Comparison of ENCODE assay signal across 14 cellular contexts in genomic region chr7:42096681-42097637, GRCh38.
DNase-seq lines count a peak whose midpoint lies in the region; ATAC-seq and TF ChIP-seq lines count a peak whose summit lies in the region.
"Had no signal": no experiment of that assay in that cellular context is flagged by ENCODE, and none has a peak within 500 bp of the region (broad histone marks: within the 10 kb centered on the region; RNA-seq: fewer than 3 reads in every experiment).

No MANE protein-coding gene starts in this region.

- 0 out of 2 replicates have a peak overlapping the region, but pooled peaks have one; percentile 16 for H3K27ac ChIP-seq in HEK293 (ENCODE audit: extremely low read depth, low read depth, low read length)
- peak overlapping the region; percentile 52 to 77 for H3K27ac ChIP-seq in breast epithelium
- H3K27ac ChIP-seq: dorsolateral prefrontal cortex had no signal

- peak overlapping the region; percentile 16 for H3K9ac ChIP-seq in skeletal muscle satellite cell (ENCODE audit: low read depth, low read length)

- no peaks in the 10 kb centered on the region for H3K9me3 ChIP-seq in HEK293 (ENCODE audit: control insufficient read depth, insufficient read depth, low read depth, low read length)
- H3K9me3 ChIP-seq in breast epithelium = no peaks in the 10 kb centered on the region
- H3K9me3 ChIP-seq in skeletal muscle satellite cell (replicated peaks; ENCODE audit: low read length) = no peaks in the 10 kb centered on the region
- H3K9me3 ChIP-seq: Peyer's patch had no signal

- TF ChIP-seq POLR2A in breast epithelium (IDR thresholded peaks at IDR 0.05) = no peak

- POLR2A ChIA-PET in HEK293 (lab: Yijun Ruan, JAX) = no interaction called here

- H3K4me1 ChIP-seq in HEK293 (ENCODE audit: control insufficient read depth, insufficient read depth, low read length) = peaks cover 28% of the 10 kb centered on the region
- H3K4me1 ChIP-seq in breast epithelium = peaks cover 0 to 7% of the 10 kb centered on the region in 2 donors
- peaks cover 24% of the 10 kb centered on the region for H3K4me1 ChIP-seq in skeletal muscle satellite cell (ENCODE audit: control insufficient read depth, insufficient read depth, low read length)

- DNase-seq in breast epithelium (ENCODE audit: low spot score in 2 of 2) (no peak), left kidney (ENCODE audit: low read depth, low spot score) (peak; percentile 78), SIG-M5 (lab: John Stamatoyannopoulos, UW) (no peak)
- DNase-seq: activated B cell treated with CpG ODN at 0.5 μM for 24 hours; CD4-positive, alpha-beta memory T cell; dorsolateral prefrontal cortex; immature natural killer cell; NCI-H187; Peyer's patch had no signal

- H3K4me3 ChIP-seq in HEK293 (ENCODE audit: low read depth, low read length) (no peak overlapping the region), breast epithelium (no peak overlapping the region), skeletal muscle satellite cell (ENCODE audit: low read length) (no peak overlapping the region)
- H3K4me3 ChIP-seq: dorsolateral prefrontal cortex, Peyer's patch had no signal

- H3K27me3 ChIP-seq in breast epithelium = no peaks in the 10 kb centered on the region
- no peaks in the 10 kb centered on the region for H3K27me3 ChIP-seq in skeletal muscle satellite cell (ENCODE audit: control insufficient read depth, insufficient read depth, low read length)
- H3K27me3 ChIP-seq: Peyer's patch had no signal

- CTCF ChIA-PET in HEK293 (lab: Yijun Ruan, JAX) = interaction anchor here (0.7 to 1.0 kb wide), 3 partner anchors 11 to 36 kb away, joined by 3 read pairs; no protein-coding TSS in a partner anchor

- no peak for TF ChIP-seq CTCF in HEK293 (tag by site-specific recombination; IDR thresholded peaks at IDR 0.05)
- TF ChIP-seq CTCF in breast epithelium (IDR thresholded peaks at IDR 0.05) = no peak

- peak overlapping the region; percentile 25 for H3K4me2 ChIP-seq in skeletal muscle satellite cell (ENCODE audit: low read length)

- H3K36me3 ChIP-seq in HEK293 (ENCODE audit: control insufficient read depth in 2 of 2, insufficient read depth in 1 of 2, low read length in 2 of 2) = peaks cover 0 to 2% of the 10 kb centered on the region in 2 experiments; a peak in 1 of 3 replicates
- no peaks in the 10 kb centered on the region for H3K36me3 ChIP-seq in breast epithelium
- no peaks in the 10 kb centered on the region for H3K36me3 ChIP-seq in skeletal muscle satellite cell (ENCODE audit: insufficient read depth, low read length)
- H3K36me3 ChIP-seq: Peyer's patch had no signal

- ATAC-seq in GM19351 (IDR thresholded peaks at IDR 0.05; ENCODE audit: unreplicated experiment) (no peak), GM19397 (IDR thresholded peaks at IDR 0.05; ENCODE audit: unreplicated experiment) (no peak), HG03159 (IDR thresholded peaks at IDR 0.05; ENCODE audit: unreplicated experiment) (no peak)

- intact Hi-C loops in breast epithelium (cut with DNase I; ENCODE audit: low total_unique reads) = no loop called here

TF ChIP-seq in HEK293, 187 proteins besides CTCF, POLR2A, EP300 and RAD21 (continues in another document):
- no peak for TF ChIP-seq ZNF138 (tag by site-specific recombination; IDR thresholded peaks at IDR 0.05; ENCODE audit: borderline replicate concordance)
- TF ChIP-seq ZNF248 (tag by site-specific recombination; IDR thresholded peaks at IDR 0.05) = no peak
- no peak for TF ChIP-seq ZNF600 (tag by site-specific recombination; IDR thresholded peaks at IDR 0.05)
- TF ChIP-seq GLIS2 (tag by site-specific recombination; IDR thresholded peaks at IDR 0.05) = no peak
- peak; percentile 15; the same call in 1 of the 2 replicates for TF ChIP-seq SCRT1 (tag by site-specific recombination; IDR thresholded peaks at IDR 0.05; ENCODE audit: borderline replicate concordance)
- TF ChIP-seq, protein P1, sequence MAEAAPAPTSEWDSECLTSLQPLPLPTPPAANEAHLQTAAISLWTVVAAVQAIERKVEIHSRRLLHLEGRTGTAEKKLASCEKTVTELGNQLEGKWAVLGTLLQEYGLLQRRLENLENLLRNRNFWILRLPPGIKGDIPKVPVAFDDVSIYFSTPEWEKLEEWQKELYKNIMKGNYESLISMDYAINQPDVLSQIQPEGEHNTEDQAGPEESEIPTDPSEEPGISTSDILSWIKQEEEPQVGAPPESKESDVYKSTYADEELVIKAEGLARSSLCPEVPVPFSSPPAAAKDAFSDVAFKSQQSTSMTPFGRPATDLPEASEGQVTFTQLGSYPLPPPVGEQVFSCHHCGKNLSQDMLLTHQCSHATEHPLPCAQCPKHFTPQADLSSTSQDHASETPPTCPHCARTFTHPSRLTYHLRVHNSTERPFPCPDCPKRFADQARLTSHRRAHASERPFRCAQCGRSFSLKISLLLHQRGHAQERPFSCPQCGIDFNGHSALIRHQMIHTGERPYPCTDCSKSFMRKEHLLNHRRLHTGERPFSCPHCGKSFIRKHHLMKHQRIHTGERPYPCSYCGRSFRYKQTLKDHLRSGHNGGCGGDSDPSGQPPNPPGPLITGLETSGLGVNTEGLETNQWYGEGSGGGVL (tag by site-specific recombination; IDR thresholded peaks at IDR 0.05) = no peak
- no peak for TF ChIP-seq GFI1B (tag by site-specific recombination; IDR thresholded peaks at IDR 0.05)
- TF ChIP-seq ZBTB17 (tag by site-specific recombination; IDR thresholded peaks at IDR 0.05) = no peak
- no peak for TF ChIP-seq ZNF16 (tag by site-specific recombination; IDR thresholded peaks at IDR 0.05; ENCODE audit: low read depth)
- TF ChIP-seq, protein P2, sequence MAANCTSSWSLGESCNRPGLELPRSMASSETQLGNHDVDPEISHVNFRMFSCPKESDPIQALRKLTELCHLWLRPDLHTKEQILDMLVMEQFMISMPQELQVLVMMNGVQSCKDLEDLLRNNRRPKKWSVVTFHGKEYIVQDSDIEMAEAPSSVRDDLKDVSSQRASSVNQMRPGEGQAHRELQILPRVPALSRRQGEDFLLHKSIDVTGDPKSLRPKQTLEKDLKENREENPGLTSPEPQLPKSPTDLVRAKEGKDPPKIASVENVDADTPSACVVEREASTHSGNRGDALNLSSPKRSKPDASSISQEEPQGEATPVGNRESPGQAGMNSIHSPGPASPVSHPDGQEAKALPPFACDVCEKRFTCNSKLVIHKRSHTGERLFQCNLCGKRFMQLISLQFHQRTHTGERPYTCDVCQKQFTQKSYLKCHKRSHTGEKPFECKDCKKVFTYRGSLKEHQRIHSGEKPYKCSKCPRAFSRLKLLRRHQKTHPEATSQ (tag by site-specific recombination; IDR thresholded peaks at IDR 0.05) = no peak
- peak; percentile 55; the same call in 1 of the 2 replicates for TF ChIP-seq ZBTB48 (tag by site-specific recombination; IDR thresholded peaks at IDR 0.05)
- peak; percentile 89 for TF ChIP-seq ZIC2 (tag by site-specific recombination; IDR thresholded peaks at IDR 0.05)
- no peak for TF ChIP-seq ZNF391 (tag by site-specific recombination; IDR thresholded peaks at IDR 0.05; ENCODE audit: borderline replicate concordance, low read depth)
- TF ChIP-seq ZNF423 (tag by site-specific recombination; IDR thresholded peaks at IDR 0.05) = no peak
- no peak for TF ChIP-seq ZNF514 (tag by site-specific recombination; IDR thresholded peaks at IDR 0.05)
- TF ChIP-seq ZNF660 (tag by site-specific recombination; IDR thresholded peaks at IDR 0.05) = no peak
- TF ChIP-seq, protein P3, sequence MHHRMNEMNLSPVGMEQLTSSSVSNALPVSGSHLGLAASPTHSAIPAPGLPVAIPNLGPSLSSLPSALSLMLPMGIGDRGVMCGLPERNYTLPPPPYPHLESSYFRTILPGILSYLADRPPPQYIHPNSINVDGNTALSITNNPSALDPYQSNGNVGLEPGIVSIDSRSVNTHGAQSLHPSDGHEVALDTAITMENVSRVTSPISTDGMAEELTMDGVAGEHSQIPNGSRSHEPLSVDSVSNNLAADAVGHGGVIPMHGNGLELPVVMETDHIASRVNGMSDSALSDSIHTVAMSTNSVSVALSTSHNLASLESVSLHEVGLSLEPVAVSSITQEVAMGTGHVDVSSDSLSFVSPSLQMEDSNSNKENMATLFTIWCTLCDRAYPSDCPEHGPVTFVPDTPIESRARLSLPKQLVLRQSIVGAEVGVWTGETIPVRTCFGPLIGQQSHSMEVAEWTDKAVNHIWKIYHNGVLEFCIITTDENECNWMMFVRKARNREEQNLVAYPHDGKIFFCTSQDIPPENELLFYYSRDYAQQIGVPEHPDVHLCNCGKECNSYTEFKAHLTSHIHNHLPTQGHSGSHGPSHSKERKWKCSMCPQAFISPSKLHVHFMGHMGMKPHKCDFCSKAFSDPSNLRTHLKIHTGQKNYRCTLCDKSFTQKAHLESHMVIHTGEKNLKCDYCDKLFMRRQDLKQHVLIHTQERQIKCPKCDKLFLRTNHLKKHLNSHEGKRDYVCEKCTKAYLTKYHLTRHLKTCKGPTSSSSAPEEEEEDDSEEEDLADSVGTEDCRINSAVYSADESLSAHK (tag by site-specific recombination; IDR thresholded peaks at IDR 0.05) = peak; percentile 70
- TF ChIP-seq FEZF1 (tag by site-specific recombination; IDR thresholded peaks at IDR 0.05) = peak; percentile 28; the same call in 1 of the 2 replicates
- TF ChIP-seq, protein P4, sequence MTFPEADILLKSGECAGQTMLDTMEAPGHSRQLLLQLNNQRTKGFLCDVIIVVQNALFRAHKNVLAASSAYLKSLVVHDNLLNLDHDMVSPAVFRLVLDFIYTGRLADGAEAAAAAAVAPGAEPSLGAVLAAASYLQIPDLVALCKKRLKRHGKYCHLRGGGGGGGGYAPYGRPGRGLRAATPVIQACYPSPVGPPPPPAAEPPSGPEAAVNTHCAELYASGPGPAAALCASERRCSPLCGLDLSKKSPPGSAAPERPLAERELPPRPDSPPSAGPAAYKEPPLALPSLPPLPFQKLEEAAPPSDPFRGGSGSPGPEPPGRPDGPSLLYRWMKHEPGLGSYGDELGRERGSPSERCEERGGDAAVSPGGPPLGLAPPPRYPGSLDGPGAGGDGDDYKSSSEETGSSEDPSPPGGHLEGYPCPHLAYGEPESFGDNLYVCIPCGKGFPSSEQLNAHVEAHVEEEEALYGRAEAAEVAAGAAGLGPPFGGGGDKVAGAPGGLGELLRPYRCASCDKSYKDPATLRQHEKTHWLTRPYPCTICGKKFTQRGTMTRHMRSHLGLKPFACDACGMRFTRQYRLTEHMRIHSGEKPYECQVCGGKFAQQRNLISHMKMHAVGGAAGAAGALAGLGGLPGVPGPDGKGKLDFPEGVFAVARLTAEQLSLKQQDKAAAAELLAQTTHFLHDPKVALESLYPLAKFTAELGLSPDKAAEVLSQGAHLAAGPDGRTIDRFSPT (tag by site-specific recombination; IDR thresholded peaks at IDR 0.05) = no peak
- no peak for TF ChIP-seq ZNF76 (tag by site-specific recombination; IDR thresholded peaks at IDR 0.05; ENCODE audit: borderline replicate concordance, low read depth)
- no peak for TF ChIP-seq ZNF785 (tag by site-specific recombination; IDR thresholded peaks at IDR 0.05)
- TF ChIP-seq GLIS1 (tag by site-specific recombination; IDR thresholded peaks at IDR 0.05) = no peak
- TF ChIP-seq ZNF341 (tag by site-specific recombination; IDR thresholded peaks at IDR 0.05; ENCODE audit: low read depth) = peak; percentile 32; the same call in 1 of the 2 replicates
